In the genomic region with DNA sequence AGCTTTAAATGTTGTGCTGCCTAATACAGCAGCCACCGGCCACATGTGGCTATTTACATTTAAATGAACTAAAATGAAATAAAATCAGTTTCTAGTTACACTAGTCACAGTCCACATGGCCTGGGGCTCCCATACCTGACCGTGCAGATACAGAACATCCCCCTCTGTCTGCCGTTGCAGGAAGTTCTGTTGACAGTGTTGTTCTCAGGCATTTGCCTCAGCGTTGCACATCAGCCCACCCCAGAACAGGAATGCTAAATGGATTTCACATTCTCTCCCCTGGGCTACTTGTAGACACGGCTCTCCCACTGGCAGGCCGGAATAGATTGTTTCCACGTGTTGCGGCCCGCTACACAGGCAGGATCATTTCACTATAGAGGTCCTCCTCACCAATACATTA, we compare ENCODE assay signal across 10 cellular contexts. TPM values are rescaled to one million over a fixed set of nuclear protein-coding genes. Genes with fewer than 3 reads are reported as not detected.
DNase-seq lines count a peak whose midpoint lies in the region; ATAC-seq and TF ChIP-seq lines count a peak whose summit lies in the region.
"Had no signal": no experiment of that assay in that cellular context is flagged by ENCODE, and none has a peak within 500 bp of the region (broad histone marks: within the 10 kb centered on the region; RNA-seq: fewer than 3 reads in every experiment).

No MANE protein-coding gene starts in this region.

- H3K36me3 Mint-ChIP-seq in natural killer cell, result no peaks in the 10 kb centered on the region
- H3K36me3 Mint-ChIP-seq in activated T-helper 2 cell treated with anti-CD3 and anti-CD28 coated beads, Interferon-gamma antibody, Interleukin-2, Interleukin-4, amounts not matched to agents 10 μg/mL and 5 μg/mL and 100 μg/mL, durations not matched to agents 14 hours and 24 hours and 36 hours (ENCODE audit: low read depth), result no peaks in the 10 kb centered on the region
- H3K36me3 Mint-ChIP-seq: naive thymus-derived CD4-positive, alpha-beta T cell had no signal

- intact Hi-C loops in natural killer cell (cut with micrococcal nuclease), result loop anchor here (1.0 kb wide), 2 partner anchors 94 to 178 kb away; no protein-coding TSS in a partner anchor
- intact Hi-C loops in activated T-helper 2 cell treated with anti-CD3 and anti-CD28 coated beads, Interferon-gamma antibody, Interleukin-2, Interleukin-4, amounts not matched to agents 10 μg/mL and 5 μg/mL and 100 μg/mL, durations not matched to agents 14 hours and 24 hours and 36 hours (cut with micrococcal nuclease), result loop anchor here (5.0 kb wide), 1 partner anchor 95 kb away; no protein-coding TSS in a partner anchor

- peaks cover 0 to 9% of the 10 kb centered on the region in 2 donors for H3K4me1 Mint-ChIP-seq in natural killer cell
- H3K4me1 Mint-ChIP-seq in activated T-helper 2 cell treated with anti-CD3 and anti-CD28 coated beads, Interferon-gamma antibody, Interleukin-2, Interleukin-4, amounts not matched to agents 10 μg/mL and 5 μg/mL and 100 μg/mL, durations not matched to agents 14 hours and 24 hours and 36 hours (ENCODE audit: low read depth), result peaks cover 10% of the 10 kb centered on the region

- ATAC-seq in HG02623 (IDR thresholded peaks at IDR 0.05; ENCODE audit: unreplicated experiment), result peak; percentile 38
- ATAC-seq in natural killer cell, result peak; percentile 37 to 64 (median 62)
- ATAC-seq in HG03045 (IDR thresholded peaks at IDR 0.05; ENCODE audit: unreplicated experiment), result no peak
- ATAC-seq: naive thymus-derived CD4-positive, alpha-beta T cell had no signal

- H3K4me3 Mint-ChIP-seq in natural killer cell, result no peak overlapping the region
- no peak overlapping the region for H3K4me3 Mint-ChIP-seq in activated T-helper 2 cell treated with anti-CD3 and anti-CD28 coated beads, Interferon-gamma antibody, Interleukin-2, Interleukin-4, amounts not matched to agents 10 μg/mL and 5 μg/mL and 100 μg/mL, durations not matched to agents 14 hours and 24 hours and 36 hours (ENCODE audit: low read depth)
- H3K4me3 Mint-ChIP-seq: naive thymus-derived CD4-positive, alpha-beta T cell had no signal

- no peaks in the 10 kb centered on the region for H3K27me3 Mint-ChIP-seq in natural killer cell (ENCODE audit: low read depth in 2 of 2)
- H3K27me3 Mint-ChIP-seq in activated T-helper 2 cell treated with anti-CD3 and anti-CD28 coated beads, Interferon-gamma antibody, Interleukin-2, Interleukin-4, amounts not matched to agents 10 μg/mL and 5 μg/mL and 100 μg/mL, durations not matched to agents 14 hours and 24 hours and 36 hours (ENCODE audit: low read depth), result peaks cover 21% of the 10 kb centered on the region

- DNase-seq in ELR (ENCODE audit: low read depth) (peak; percentile 59), astrocyte of the hippocampus (ENCODE audit: low read depth, low spot score) (peak; percentile 37), natural killer cell (no peak), germinal center (ENCODE audit: low spot score) (no peak), mesenteric fat pad (ENCODE audit: low spot score) (no peak)
- no peak for DNase-seq in activated T-helper 2 cell treated with anti-CD3 and anti-CD28 coated beads, Interferon-gamma antibody, Interleukin-2, Interleukin-4, amounts not matched to agents 10 μg/mL and 5 μg/mL and 100 μg/mL, durations not matched to agents 14 hours and 24 hours and 36 hours (ENCODE audit: low spot score)
- DNase-seq: effector CD8-positive, alpha-beta T cell; naive thymus-derived CD4-positive, alpha-beta T cell had no signal

- TF ChIP-seq CTCF in natural killer cell (IDR thresholded peaks at IDR 0.05), result peak; percentile 21

- no peak overlapping the region for H3K27ac Mint-ChIP-seq in natural killer cell
- no peak overlapping the region for H3K27ac Mint-ChIP-seq in activated T-helper 2 cell treated with anti-CD3 and anti-CD28 coated beads, Interferon-gamma antibody, Interleukin-2, Interleukin-4, amounts not matched to agents 10 μg/mL and 5 μg/mL and 100 μg/mL, durations not matched to agents 14 hours and 24 hours and 36 hours
- H3K27ac Mint-ChIP-seq: naive thymus-derived CD4-positive, alpha-beta T cell had no signal

- no peaks in the 10 kb centered on the region for H3K9me3 Mint-ChIP-seq in natural killer cell
- no peaks in the 10 kb centered on the region for H3K9me3 Mint-ChIP-seq in activated T-helper 2 cell treated with anti-CD3 and anti-CD28 coated beads, Interferon-gamma antibody, Interleukin-2, Interleukin-4, amounts not matched to agents 10 μg/mL and 5 μg/mL and 100 μg/mL, durations not matched to agents 14 hours and 24 hours and 36 hours
- H3K9me3 Mint-ChIP-seq: naive thymus-derived CD4-positive, alpha-beta T cell had no signal

RNA-seq across cellular contexts. Expression of a gene that starts 26.3 kb away (rescaled TPM):
- total RNA-seq in natural killer cell (10 to 100 TPM in 1 of 3 donors, 1 to 10 TPM in 2; 8.1 to 12.3 (median 8.7) TPM), mesenteric fat pad (96.7 TPM)
- total RNA-seq in activated T-helper 2 cell treated with anti-CD3 and anti-CD28 coated beads, Interferon-gamma antibody, Interleukin-2, Interleukin-4, amounts not matched to agents 10 μg/mL and 5 μg/mL and 100 μg/mL, durations not matched to agents 14 hours and 24 hours and 36 hours, result 2.8 and 3.1 TPM in 2 replicates

Comparison
In these comparisons a context has a peak if more than half of its experiments do, and no peak if none do; other contexts are left out.
1. DNase-seq: peak in ELR (single experiment) and astrocyte of the hippocampus (single experiment); none in natural killer cell (single experiment), germinal center (single experiment), activated T-helper 2 cell treated with anti-CD3 and anti-CD28 coated beads, Interferon-gamma antibody, Interleukin-2, Interleukin-4, amounts not matched to agents 10 μg/mL and 5 μg/mL and 100 μg/mL, durations not matched to agents 14 hours and 24 hours and 36 hours (single experiment) and mesenteric fat pad (single experiment).